In the genomic region with DNA sequence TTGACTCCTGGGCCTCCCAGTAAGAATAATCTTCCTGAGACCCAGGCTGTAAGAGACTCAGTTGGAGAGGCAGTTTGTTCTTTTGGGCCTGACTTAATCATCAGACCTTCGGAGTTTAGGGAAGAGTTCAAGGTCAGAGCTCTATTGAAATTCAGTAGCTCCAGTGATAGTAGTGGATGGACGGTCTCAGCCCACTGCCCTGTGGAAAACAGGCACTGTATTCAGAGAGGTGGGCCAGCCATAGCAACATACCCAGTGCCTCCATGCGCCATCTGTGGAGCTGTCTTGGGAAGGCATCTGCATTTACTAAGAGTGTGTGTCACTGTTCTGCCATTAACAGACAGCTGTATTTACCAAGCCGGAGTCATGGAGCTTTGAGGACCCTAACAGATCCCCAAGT, we compare ENCODE assay signal across 14 cellular contexts. TPM values are rescaled to one million over a fixed set of nuclear protein-coding genes. Genes with fewer than 3 reads are reported as not detected.
DNase-seq lines count a peak whose midpoint lies in the region; ATAC-seq, FAIRE-seq and TF ChIP-seq lines count a peak whose summit lies in the region.
"Had no signal": no experiment of that assay in that cellular context is flagged by ENCODE, and none has a peak within 500 bp of the region (broad histone marks: within the 10 kb centered on the region; RNA-seq: fewer than 3 reads in every experiment).

No MANE protein-coding gene starts in this region.

- peaks cover 32% of the 10 kb centered on the region for H3K36me3 ChIP-seq in IMR-90 (ENCODE audit: control insufficient read depth, insufficient read depth, low read length)
- H3K36me3 ChIP-seq in H1 (ENCODE audit: control insufficient read depth in 2 of 4, insufficient read depth in 4 of 4, low read length in 3 of 4) = peaks cover 9 to 18% (median 11%) of the 10 kb centered on the region in 4 experiments; a peak in 7 of 8 replicates
- no peaks in the 10 kb centered on the region for H3K36me3 ChIP-seq in neural progenitor cell

- no peak overlapping the region for H3K4ac ChIP-seq in IMR-90 (ENCODE audit: low read depth, low read length)
- H3K4ac ChIP-seq in H1 (replicated peaks; ENCODE audit: insufficient read length, low read depth, low read length) = no peak overlapping the region

- no peak overlapping the region for H3K18ac ChIP-seq in IMR-90 (ENCODE audit: low read depth, low read length)
- H3K18ac ChIP-seq in H1 (ENCODE audit: extremely low read depth, low read length) = no peak overlapping the region

- H2BK15ac ChIP-seq in IMR-90 (ENCODE audit: low read depth, low read length) (no peak overlapping the region), H1 (ENCODE audit: low read length) (no peak overlapping the region)

- H3K4me3 Mint-ChIP-seq in neural progenitor cell = no peak overlapping the region

- H3K9me3 Mint-ChIP-seq in neural progenitor cell = no peaks in the 10 kb centered on the region

- no peak overlapping the region for H3K27ac Mint-ChIP-seq in neural progenitor cell

- H4K8ac ChIP-seq in IMR-90 (ENCODE audit: low read depth in 2 of 2, low read length in 2 of 2) (no peak overlapping the region), H1 (ENCODE audit: extremely low read depth, insufficient read depth, low read length) (no peak overlapping the region)

- in situ Hi-C loops in IMR-90 (cut with MboI; ENCODE audit: low sequenced_read_pairs) = no loop called here

- TF ChIP-seq POLR2A in IMR-90 (IDR thresholded peaks at IDR 0.05; ENCODE audit: low read depth, low read length) = no peak
- no peak for TF ChIP-seq POLR2A in H1 (IDR thresholded peaks at IDR 0.05; ENCODE audit: control extremely low read depth in 1 of 2, low read depth in 2 of 2, low read length in 2 of 2)

- H2AK9ac ChIP-seq in IMR-90 (replicated peaks; ENCODE audit: low read depth, low read length, poor library complexity) = no peak overlapping the region

- H2AK5ac ChIP-seq in IMR-90 (ENCODE audit: low read depth, low read length) (no peak overlapping the region), H1 (ENCODE audit: low read depth, low read length) (no peak overlapping the region)

- H3K27me3 ChIP-seq in IMR-90 (ENCODE audit: control insufficient read depth, insufficient read depth, low read length) = no peaks in the 10 kb centered on the region
- no peaks in the 10 kb centered on the region for H3K27me3 ChIP-seq in H1 (replicated peaks in 1 of 4; ENCODE audit: control insufficient read depth in 3 of 4, extremely low read depth in 1 of 4, insufficient read depth in 3 of 4, low read length in 3 of 4)
- no peaks in the 10 kb centered on the region for H3K27me3 ChIP-seq in neural progenitor cell
- H3K27me3 ChIP-seq: transverse colon had no signal

- intact Hi-C loops in IMR-90 (cut with micrococcal nuclease) = no loop called here

- WGBS in IMR-90 (ENCODE audit: extremely low coverage in 2 of 2, insufficient read length in 1 of 2), 2 experiments = 82% methylated on average over 2 of the region's 4 CpGs; no CpG with 5 or more reads in 1 of the 2 experiments
- WGBS in H1 (ENCODE audit: extremely low coverage in 1 of 2, insufficient coverage in 1 of 2, insufficient read length in 1 of 2, insufficient replicate concordance in 2 of 2, low coverage in 1 of 2, low lambda C conversion rate in 2 of 2, missing lambda C conversion rate in 1 of 2), 2 experiments = 87% methylated on average over 4 of the region's 4 CpGs; no CpG with 5 or more reads in 1 of the 2 experiments

- dilution Hi-C loops in IMR-90 (cut with HindIII; ENCODE audit: low sequenced_read_pairs, unreplicated experiment) = no loop called here

- peaks cover 62% of the 10 kb centered on the region for H4K20me1 ChIP-seq in IMR-90 (ENCODE audit: insufficient read depth, low read length)
- peaks cover 4 to 24% of the 10 kb centered on the region in 2 experiments for H4K20me1 ChIP-seq in H1 (replicated peaks in 1 of 2; ENCODE audit: control insufficient read depth in 1 of 2, insufficient read depth in 2 of 2, low read length in 2 of 2)
- H4K20me1 ChIP-seq in neural progenitor cell (ENCODE audit: low read depth) = peaks cover 62% of the 10 kb centered on the region

- CTCF ChIA-PET in IMR-90 (lab: Yijun Ruan, JAX) = interaction anchor here (1.4 kb wide), 1 partner anchor 15 kb away, joined by 4 read pairs; no protein-coding TSS in a partner anchor
- CTCF ChIA-PET in H1 (lab: Charles Lee; ENCODE audit: partially characterized antibody) = interaction anchor here (0.5 to 6.4 kb wide), 10 partner anchors 13 to 1647 kb away, joined by 3 to 47 read pairs (median 4); partner anchors contain the start of genes CHCHD10, MIF and MMP11

- BruUV-seq in IMR-90 (replicated peaks; lab: Mats Ljungman, UMichigan) = no TSS peak

- H3K36me3 Mint-ChIP-seq in neural progenitor cell = peaks cover 15% of the 10 kb centered on the region

- ATAC-seq in IMR-90 (ENCODE audit: low read depth) (no peak), omental fat pad (ENCODE audit: low FRiP score) (no peak), HG03460 (IDR thresholded peaks at IDR 0.05; ENCODE audit: unreplicated experiment) (no peak)

- no peaks in the 10 kb centered on the region for H3K27me3 Mint-ChIP-seq in neural progenitor cell (ENCODE audit: insufficient read depth, low read depth)

- peaks cover 27% of the 10 kb centered on the region for H3K4me1 Mint-ChIP-seq in neural progenitor cell

- no peak overlapping the region for H2BK12ac ChIP-seq in H1 (ENCODE audit: low read depth, low read length)

- H3K9ac ChIP-seq in IMR-90 (ENCODE audit: low read depth, low read length) (no peak overlapping the region), H1 (replicated peaks in 1 of 4; ENCODE audit: extremely low read depth in 1 of 4, low read depth in 3 of 4, low read length in 3 of 4) (no peak overlapping the region), neural progenitor cell (no peak overlapping the region)

- peaks cover 16% of the 10 kb centered on the region for H3F3A ChIP-seq in neural progenitor cell (ENCODE audit: low read depth)

- peaks cover 44 to 63% of the 10 kb centered on the region in 2 experiments for H3K79me1 ChIP-seq in IMR-90 (ENCODE audit: low read depth in 1 of 2, low read length in 2 of 2)
- H3K79me1 ChIP-seq in H1 (ENCODE audit: low read depth, low read length) = peaks cover 3% of the 10 kb centered on the region; the same call in 1 of the 2 replicates

- TF ChIP-seq RAD21 in IMR-90 (IDR thresholded peaks at IDR 0.05; ENCODE audit: low read length) (no peak), H1 (IDR thresholded peaks at IDR 0.05 in 1 of 2, conservative IDR thresholded peaks at IDR 0.05 in 1 of 2; ENCODE audit: low read depth in 2 of 2, low read length in 2 of 2) (peak; percentile 22 to 29; a peak in 2 of 4 replicates)

- no peak overlapping the region for H3K14ac ChIP-seq in IMR-90 (replicated peaks; ENCODE audit: low read depth, low read length)
- H3K14ac ChIP-seq in H1 (ENCODE audit: insufficient read length) = no peak overlapping the region

- no peak for FAIRE-seq in H1 (lab: Jason Lieb, UNC)

- H3K27ac ChIP-seq in IMR-90 (ENCODE audit: insufficient read depth, low read length) (no peak overlapping the region), H1 (ENCODE audit: low read depth, low read length) (no peak overlapping the region), neural progenitor cell (no peak overlapping the region)
- H3K27ac ChIP-seq: transverse colon had no signal

- H2BK5ac ChIP-seq in IMR-90 (ENCODE audit: low read depth, low read length, poor library complexity, severe bottlenecking) = no peak overlapping the region
- no peak overlapping the region for H2BK5ac ChIP-seq in H1 (ENCODE audit: low read depth, low read length)

- H3K9me3 ChIP-seq in IMR-90 (ENCODE audit: control insufficient read depth, insufficient read depth, low read length) (no peaks in the 10 kb centered on the region), H1 (ENCODE audit: insufficient read depth in 2 of 2, low read depth in 1 of 2, low read length in 1 of 2) (no peaks in the 10 kb centered on the region), neural progenitor cell (ENCODE audit: low read depth) (no peaks in the 10 kb centered on the region)
- H3K9me3 ChIP-seq: transverse colon had no signal

- H3K4me3 ChIP-seq in IMR-90 (ENCODE audit: insufficient read depth, low read depth, low read length) (no peak overlapping the region), H1 (ENCODE audit: extremely low read depth in 1 of 4, insufficient read depth in 2 of 4, low read depth in 3 of 4, low read length in 4 of 4) (no peak overlapping the region), neural progenitor cell (no peak overlapping the region)
- H3K4me3 ChIP-seq: transverse colon had no signal

- H3K9me1 ChIP-seq in IMR-90 (ENCODE audit: insufficient read depth, low read length) = peaks cover 17% of the 10 kb centered on the region

- H2AFZ ChIP-seq in IMR-90 (replicated peaks; ENCODE audit: low read length, poor library complexity) = no peak overlapping the region
- no peak overlapping the region for H2AFZ ChIP-seq in H1 (ENCODE audit: low read length)
- H2AFZ ChIP-seq in neural progenitor cell (replicated peaks) = no peak overlapping the region

- H4K91ac ChIP-seq in IMR-90 (ENCODE audit: insufficient read depth, low read depth, low read length) = no peak overlapping the region
- H4K91ac ChIP-seq in H1 (replicated peaks; ENCODE audit: insufficient read length, low read length) = no peak overlapping the region

- peaks cover 22 to 56% of the 10 kb centered on the region in 2 experiments for H3K79me2 ChIP-seq in H1 (ENCODE audit: control insufficient read depth in 1 of 2, insufficient read depth in 2 of 2, low read length in 2 of 2)
- peaks cover 62% of the 10 kb centered on the region for H3K79me2 ChIP-seq in neural progenitor cell (ENCODE audit: low read depth)

- no peak overlapping the region for H3K23ac ChIP-seq in IMR-90 (ENCODE audit: low read depth, low read length)
- H3K23ac ChIP-seq in H1 (ENCODE audit: insufficient read length) = no peak overlapping the region

- H4K5ac ChIP-seq in IMR-90 (ENCODE audit: low read depth, low read length) (no peak overlapping the region), H1 (ENCODE audit: insufficient read length, low read depth, low read length) (no peak overlapping the region)

- no peak overlapping the region for H2BK120ac ChIP-seq in IMR-90 (ENCODE audit: low read depth, low read length)
- H2BK120ac ChIP-seq in H1 (replicated peaks; ENCODE audit: low read depth, low read length) = no peak overlapping the region

- POLR2A ChIA-PET in IMR-90 (lab: Charles Lee; ENCODE audit: unreplicated experiment) = interaction anchor here (0.6 kb wide), 1 partner anchor 389 kb away, joined by 3 read pairs; no protein-coding TSS in a partner anchor
- POLR2A ChIA-PET in H1 (lab: Charles Lee; ENCODE audit: partially characterized antibody) = interaction anchor here (0.8 to 4.4 kb wide), 10 partner anchors 12 to 68 kb away, joined by 3 to 19 read pairs (median 3); partner anchors contain the start of genes CHCHD10 and SLC2A11

- DNase-seq in NCI-H1417 (lab: John Stamatoyannopoulos, UW) (peak in 2 of 3 experiments; percentile 1 to 32), NCI-H1417 treated with DMSO at 0.1 percent for 48 hours (lab: John Stamatoyannopoulos, UW) (no peak), IMR-90 (no peak), H1 (ENCODE audit: low read depth in 1 of 2, low spot score in 2 of 2) (no peak), neural progenitor cell (ENCODE audit: low spot score) (no peak), omental fat pad (ENCODE audit: low spot score) (no peak)
- no peak for DNase-seq in central memory CD4-positive, alpha-beta T cell
- DNase-seq: EL, KBM-7, NCI-H446, transverse colon had no signal

- peaks cover 3% of the 10 kb centered on the region; the same call in 1 of the 2 replicates for H3K23me2 ChIP-seq in H1 (ENCODE audit: low read depth, low read length)

- TF ChIP-seq CTCF in IMR-90 (conservative IDR thresholded peaks at IDR 0.05; ENCODE audit: low read depth, low read length) (peak; percentile 26), H1 (IDR thresholded peaks at IDR 0.05; ENCODE audit: control extremely low read depth in 1 of 3, insufficient read depth in 1 of 3, low read depth in 1 of 3, low read length in 3 of 3) (peak; percentile 2 to 37 (median 35); a peak in 2 of 4 replicates), neural progenitor cell (IDR thresholded peaks at IDR 0.05) (no peak), omental fat pad (IDR thresholded peaks at IDR 0.05) (no peak)

- H2BK20ac ChIP-seq in IMR-90 (ENCODE audit: low read depth, low read length) (no peak overlapping the region), H1 (ENCODE audit: low read length) (no peak overlapping the region)

- H3K56ac ChIP-seq in IMR-90 (ENCODE audit: extremely low read depth, insufficient read depth, low read length) (no peak overlapping the region), H1 (replicated peaks; ENCODE audit: insufficient read length, low read depth, low read length) (no peak overlapping the region)

- TF ChIP-seq EP300 in H1 (IDR thresholded peaks at IDR 0.05; ENCODE audit: borderline replicate concordance in 1 of 2, low read depth in 2 of 2, low read length in 2 of 2) = no peak

- H3K4me1 ChIP-seq in IMR-90 (ENCODE audit: control insufficient read depth, insufficient read depth, low read length) (peaks cover 16% of the 10 kb centered on the region), H1 (replicated peaks in 1 of 4; ENCODE audit: control insufficient read depth in 3 of 4, insufficient read depth in 4 of 4, low read length in 3 of 4) (peaks cover 0 to 10% (median 4%) of the 10 kb centered on the region in 4 experiments; a peak in 6 of 7 replicates), neural progenitor cell (peaks cover 24% of the 10 kb centered on the region)

- no peak overlapping the region for H3K4me2 ChIP-seq in IMR-90 (ENCODE audit: low read depth, low read length)
- peak overlapping the region in 1 of 2 experiments; percentile 64; a peak in 1 of 4 replicates for H3K4me2 ChIP-seq in H1 (ENCODE audit: insufficient read depth in 1 of 2, low read depth in 2 of 2, low read length in 2 of 2)
- peak overlapping the region; percentile 91 for H3K4me2 ChIP-seq in neural progenitor cell

RNA-seq across cellular contexts. Expression of gene SMARCB1, which starts 2.9 kb away (rescaled TPM):
- total RNA-seq in IMR-90 (2012; rRNA removed) (97.5 and 110 TPM in 2 replicates), neural progenitor cell (ENCODE audit: low replicate concordance) (151 and 170 TPM in 2 replicates), omental fat pad (10 to 100 TPM; 38.8 to 50.9 (median 47.6) TPM)
- polyA plus RNA-seq in IMR-90 (2012; rRNA removed) (157 and 159 TPM in 2 replicates), H1 (2011; rRNA removed) (145 and 158 TPM in 2 replicates)
- polyA plus RNA-seq in IMR-90 (2012; cell fraction: cytosol; rRNA removed) = 143 and 158 TPM in 2 replicates
- polyA plus RNA-seq in IMR-90 (2012; cell fraction: nucleus; rRNA removed; ENCODE audit: low replicate concordance) = 79.7 and 79.9 TPM in 2 replicates
- 116 and 124 TPM in 2 replicates for total RNA-seq in H1 (2021; fragmentation: NEBNext Ultra II Directional; extraction: Animal tissue kit (Norgen Biotek cat#: 25700))
- 163 TPM for polyA plus RNA-seq in H1 (2011; cell fraction: cytosol; rRNA removed)
- polyA plus RNA-seq in H1 (2011; cell fraction: nucleus; rRNA removed) = 143 TPM
- 131 to 147 TPM (median 142 TPM) in 4 replicates for polyA plus RNA-seq in H1 (2012, experiment 1 of 2)
- 167 TPM for polyA plus RNA-seq in H1 (2012, experiment 2 of 2)
- 65.5 TPM for polyA plus RNA-seq in H1 (2013, experiment 1 of 2)
- 63.4 TPM for polyA plus RNA-seq in H1 (2013, experiment 2 of 2)
- polyA minus RNA-seq in H1 (2011; rRNA and poly(A)+ RNA removed) = 109 and 125 TPM in 2 replicates
- polyA minus RNA-seq in H1 (2011; cell fraction: cytosol; rRNA and poly(A)+ RNA removed) = 50.9 TPM
- polyA minus RNA-seq in H1 (2011; cell fraction: nucleus; rRNA and poly(A)+ RNA removed) = 64.2 TPM

RNA-seq across cellular contexts. Expression of gene MMP11, which starts 17.0 kb away (rescaled TPM):
- 1.4 and 2.2 TPM in 2 replicates for total RNA-seq in IMR-90 (2012; rRNA removed)
- polyA plus RNA-seq in IMR-90 (2012; rRNA removed) = 5.9 and 6.0 TPM in 2 replicates
- polyA plus RNA-seq in IMR-90 (2012; cell fraction: cytosol; rRNA removed) = 6.5 and 10.3 TPM in 2 replicates
- 5.3 and 10.6 TPM in 2 replicates for polyA plus RNA-seq in IMR-90 (2012; cell fraction: nucleus; rRNA removed; ENCODE audit: low replicate concordance)
- 9.6 and 10.2 TPM in 2 replicates for total RNA-seq in H1 (2021; fragmentation: NEBNext Ultra II Directional; extraction: Animal tissue kit (Norgen Biotek cat#: 25700))
- 18.3 and 29.7 TPM in 2 replicates for polyA plus RNA-seq in H1 (2011; rRNA removed)
- 18.5 TPM for polyA plus RNA-seq in H1 (2011; cell fraction: cytosol; rRNA removed)
- polyA plus RNA-seq in H1 (2011; cell fraction: nucleus; rRNA removed) = 34.3 TPM
- 5.6 to 13.4 TPM (median 10.3 TPM) in 4 replicates for polyA plus RNA-seq in H1 (2012, experiment 1 of 2)
- 9.7 TPM for polyA plus RNA-seq in H1 (2012, experiment 2 of 2)
- 7.1 TPM for polyA plus RNA-seq in H1 (2013, experiment 1 of 2)
- polyA plus RNA-seq in H1 (2013, experiment 2 of 2) = 7.1 TPM
- 11.1 and 12.8 TPM in 2 replicates for polyA minus RNA-seq in H1 (2011; rRNA and poly(A)+ RNA removed)
- polyA minus RNA-seq in H1 (2011; cell fraction: cytosol; rRNA and poly(A)+ RNA removed) = 6.0 TPM
- 9.4 TPM for polyA minus RNA-seq in H1 (2011; cell fraction: nucleus; rRNA and poly(A)+ RNA removed)
- 4.1 and 13.7 TPM in 2 replicates for total RNA-seq in neural progenitor cell (ENCODE audit: low replicate concordance)
- total RNA-seq in omental fat pad = 1 to 10 TPM in 2 of 4 donors, under 1 TPM in 1, not detected in 1; 0.79 to 3.1 (median 2.1) TPM

RNA-seq across cellular contexts. Expression of gene CHCHD10, which starts 21.9 kb away (rescaled TPM):
- total RNA-seq in IMR-90 (2012; rRNA removed) = 1.4 and 2.2 TPM in 2 replicates
- polyA plus RNA-seq in IMR-90 (2012; rRNA removed) = 10.8 and 11.2 TPM in 2 replicates
- polyA plus RNA-seq in IMR-90 (2012; cell fraction: cytosol; rRNA removed) = 3.3 and 4.8 TPM in 2 replicates
- 1.6 and 4.7 TPM in 2 replicates for polyA plus RNA-seq in IMR-90 (2012; cell fraction: nucleus; rRNA removed; ENCODE audit: low replicate concordance)
- total RNA-seq in H1 (2021; fragmentation: NEBNext Ultra II Directional; extraction: Animal tissue kit (Norgen Biotek cat#: 25700)) = 94.5 and 104 TPM in 2 replicates
- polyA plus RNA-seq in H1 (2011; rRNA removed) = 58.3 and 109 TPM in 2 replicates
- polyA plus RNA-seq in H1 (2011; cell fraction: cytosol; rRNA removed) = 40.4 TPM
- polyA plus RNA-seq in H1 (2011; cell fraction: nucleus; rRNA removed) = 99.4 TPM
- polyA plus RNA-seq in H1 (2012, experiment 1 of 2) = 92.7 to 174 TPM (median 154 TPM) in 4 replicates
- 107 TPM for polyA plus RNA-seq in H1 (2012, experiment 2 of 2)
- polyA plus RNA-seq in H1 (2013, experiment 1 of 2) = 237 TPM
- 229 TPM for polyA plus RNA-seq in H1 (2013, experiment 2 of 2)
- 30.5 and 40.0 TPM in 2 replicates for polyA minus RNA-seq in H1 (2011; rRNA and poly(A)+ RNA removed)
- polyA minus RNA-seq in H1 (2011; cell fraction: cytosol; rRNA and poly(A)+ RNA removed) = 61.1 TPM
- 35.8 TPM for polyA minus RNA-seq in H1 (2011; cell fraction: nucleus; rRNA and poly(A)+ RNA removed)
- total RNA-seq in neural progenitor cell (ENCODE audit: low replicate concordance) = 0.53 and 9.1 TPM in 2 replicates
- 10 to 100 TPM; 19.9 to 61.2 (median 31.2) TPM for total RNA-seq in omental fat pad

RNA-seq across cellular contexts. Expression of gene C22orf15, which starts 26.8 kb away (rescaled TPM):
- 1.7 and 2.3 TPM in 2 replicates for total RNA-seq in IMR-90 (2012; rRNA removed)
- polyA plus RNA-seq in IMR-90 (2012; rRNA removed) = 3.1 and 3.5 TPM in 2 replicates
- 4.2 and 4.6 TPM in 2 replicates for polyA plus RNA-seq in IMR-90 (2012; cell fraction: cytosol; rRNA removed)
- polyA plus RNA-seq in IMR-90 (2012; cell fraction: nucleus; rRNA removed; ENCODE audit: low replicate concordance) = 7.1 and 11.0 TPM in 2 replicates
- 2.3 and 4.9 TPM in 2 replicates for total RNA-seq in H1 (2021; fragmentation: NEBNext Ultra II Directional; extraction: Animal tissue kit (Norgen Biotek cat#: 25700))
- 4.2 and 6.9 TPM in 2 replicates for polyA plus RNA-seq in H1 (2011; rRNA removed)
- 7.1 TPM for polyA plus RNA-seq in H1 (2011; cell fraction: cytosol; rRNA removed)
- 19.9 TPM for polyA plus RNA-seq in H1 (2011; cell fraction: nucleus; rRNA removed)
- 3.1 to 5.6 TPM (median 4.3 TPM) in 4 replicates for polyA plus RNA-seq in H1 (2012, experiment 1 of 2)
- polyA plus RNA-seq in H1 (2012, experiment 2 of 2) = 4.1 TPM
- 2.6 TPM for polyA plus RNA-seq in H1 (2013, experiment 1 of 2)
- 3.1 TPM for polyA plus RNA-seq in H1 (2013, experiment 2 of 2)
- 1.3 and 2.0 TPM in 2 replicates for polyA minus RNA-seq in H1 (2011; rRNA and poly(A)+ RNA removed)
- not detected for polyA minus RNA-seq in H1 (2011; cell fraction: cytosol; rRNA and poly(A)+ RNA removed)
- polyA minus RNA-seq in H1 (2011; cell fraction: nucleus; rRNA and poly(A)+ RNA removed) = 2.2 TPM
- 0.56 and 3.0 TPM in 2 replicates for total RNA-seq in neural progenitor cell (ENCODE audit: low replicate concordance)
- total RNA-seq in omental fat pad = not detected
- total RNA-seq: renal cortical epithelial cell, transverse colon had no signal

RNA-seq across cellular contexts. Expression of gene VPREB3, which starts 35.4 kb away (rescaled TPM):
- total RNA-seq in IMR-90 (2012; rRNA removed) = not detected in 2 replicates
- polyA plus RNA-seq in IMR-90 (2012; rRNA removed) = not detected in 2 replicates
- polyA plus RNA-seq in IMR-90 (2012; cell fraction: cytosol; rRNA removed) = not detected in 2 replicates
- not detected in 2 replicates for polyA plus RNA-seq in IMR-90 (2012; cell fraction: nucleus; rRNA removed; ENCODE audit: low replicate concordance)
- total RNA-seq in H1 (2021; fragmentation: NEBNext Ultra II Directional; extraction: Animal tissue kit (Norgen Biotek cat#: 25700)) = 0.52 and 0.77 TPM in 2 replicates
- 4.0 and 4.6 TPM in 2 replicates for polyA plus RNA-seq in H1 (2011; rRNA removed)
- polyA plus RNA-seq in H1 (2011; cell fraction: cytosol; rRNA removed) = 1.8 TPM
- polyA plus RNA-seq in H1 (2011; cell fraction: nucleus; rRNA removed) = 1.6 TPM
- polyA plus RNA-seq in H1 (2012, experiment 1 of 2) = 0.51 to 1.8 TPM (median 0.82 TPM) in 3 of 4 replicates, not detected in the other
- 1.7 TPM for polyA plus RNA-seq in H1 (2012, experiment 2 of 2)
- polyA plus RNA-seq in H1 (2013, experiment 1 of 2) = 0.99 TPM
- polyA plus RNA-seq in H1 (2013, experiment 2 of 2) = 1.3 TPM
- 0.98 and 1.1 TPM in 2 replicates for polyA minus RNA-seq in H1 (2011; rRNA and poly(A)+ RNA removed)
- 2.9 TPM for polyA minus RNA-seq in H1 (2011; cell fraction: cytosol; rRNA and poly(A)+ RNA removed)
- 2.1 TPM for polyA minus RNA-seq in H1 (2011; cell fraction: nucleus; rRNA and poly(A)+ RNA removed)
- total RNA-seq in neural progenitor cell (ENCODE audit: low replicate concordance) = not detected in 2 replicates
- not detected for total RNA-seq in omental fat pad
- total RNA-seq: A172, renal cortical epithelial cell had no signal

Comparison
In these comparisons a context has a peak if more than half of its experiments do, and no peak if none do; other contexts are left out.
1. DNase-seq: peak in NCI-H1417 (2 of 3); none in NCI-H1417 treated with DMSO at 0.1 percent for 48 hours (single experiment), IMR-90 (single experiment), H1 (0 of 2), neural progenitor cell (single experiment), omental fat pad (single experiment) and central memory CD4-positive, alpha-beta T cell (single experiment).
2. CTCF ChIP-seq: peak in IMR-90 (single experiment) and H1 (3 of 3); none in neural progenitor cell (single experiment) and omental fat pad (0 of 3).